17 cellular contexts compared by ENCODE assay signal in the genomic region with DNA sequence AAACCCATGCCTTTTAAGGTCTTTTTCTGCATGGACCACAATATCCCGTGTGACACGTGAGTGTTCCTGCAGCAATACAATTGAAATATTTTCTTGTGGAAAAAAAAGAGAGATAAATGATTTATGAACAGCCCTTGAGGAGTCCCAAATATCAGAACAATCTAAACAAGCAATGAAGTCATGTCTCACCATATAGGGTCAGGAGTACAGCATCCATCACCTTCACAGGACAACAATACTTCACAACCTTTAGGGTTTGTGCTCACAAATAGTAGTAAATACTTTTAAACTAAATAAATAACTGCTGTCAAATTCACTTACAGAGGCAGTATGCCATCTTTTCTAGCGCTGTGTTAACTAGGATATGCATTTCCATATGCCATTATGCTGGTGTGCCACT.
DNase-seq lines count a peak whose midpoint lies in the region; ATAC-seq and TF ChIP-seq lines count a peak whose summit lies in the region.
"Had no signal": no experiment of that assay in that cellular context is flagged by ENCODE, and none has a peak within 500 bp of the region (broad histone marks: within the 10 kb centered on the region; RNA-seq: fewer than 3 reads in every experiment).

No MANE protein-coding gene starts in this region.

- H3K79me2 ChIP-seq in smooth muscle cell (ENCODE audit: low read depth) = peaks cover 89% of the 10 kb centered on the region

- no peaks in the 10 kb centered on the region for H3K9me3 Mint-ChIP-seq in natural killer cell treated with Interleukin-12 subunit alpha and Interleukin-12 subunit beta and Interleukin-15 and Interleukin-18, amount 100 ng/mL, for 72 hours
- H3K9me3 Mint-ChIP-seq in natural killer cell = no peaks in the 10 kb centered on the region
- no peaks in the 10 kb centered on the region for H3K9me3 Mint-ChIP-seq in glutamatergic neuron (ENCODE audit: unreplicated experiment)
- H3K9me3 Mint-ChIP-seq: nephron had no signal

- peaks cover 94% of the 10 kb centered on the region for H4K20me1 ChIP-seq in smooth muscle cell (ENCODE audit: low read depth)

- H2AFZ ChIP-seq in smooth muscle cell (ENCODE audit: low read depth) = no peak overlapping the region

- peak overlapping the region; percentile 74 for H3K9ac ChIP-seq in smooth muscle cell (ENCODE audit: low read depth)

- WGBS in smooth muscle cell (ENCODE audit: low lambda C conversion rate) = 56% methylated on average over 3 of the region's 3 CpGs

- H3K4me1 Mint-ChIP-seq in natural killer cell treated with Interleukin-12 subunit alpha and Interleukin-12 subunit beta and Interleukin-15 and Interleukin-18, amount 100 ng/mL, for 72 hours (ENCODE audit: low read depth in 2 of 2) = peaks cover 21 to 34% of the 10 kb centered on the region in 2 donors
- H3K4me1 Mint-ChIP-seq in natural killer cell (peaks cover 10 to 15% of the 10 kb centered on the region in 2 donors), glutamatergic neuron (ENCODE audit: low read depth, unreplicated experiment) (peaks cover 20% of the 10 kb centered on the region)

- H3K36me3 Mint-ChIP-seq in natural killer cell treated with Interleukin-12 subunit alpha and Interleukin-12 subunit beta and Interleukin-15 and Interleukin-18, amount 100 ng/mL, for 72 hours = peaks cover 18% of the 10 kb centered on the region
- H3K36me3 Mint-ChIP-seq in natural killer cell (peaks cover 19% of the 10 kb centered on the region), glutamatergic neuron (ENCODE audit: unreplicated experiment) (no peaks in the 10 kb centered on the region)

- peaks cover 51% of the 10 kb centered on the region for H3K4me1 ChIP-seq in smooth muscle cell (ENCODE audit: low read depth)
- H3K4me1 ChIP-seq: colonic mucosa had no signal

- H3K27me3 Mint-ChIP-seq in natural killer cell treated with Interleukin-12 subunit alpha and Interleukin-12 subunit beta and Interleukin-15 and Interleukin-18, amount 100 ng/mL, for 72 hours = no peaks in the 10 kb centered on the region
- no peaks in the 10 kb centered on the region for H3K27me3 Mint-ChIP-seq in natural killer cell (ENCODE audit: low read depth in 2 of 2)
- H3K27me3 Mint-ChIP-seq in glutamatergic neuron (ENCODE audit: unreplicated experiment) = peaks cover 5% of the 10 kb centered on the region

- H3K4me3 ChIP-seq in smooth muscle cell = no peak overlapping the region
- H3K4me3 ChIP-seq: colonic mucosa had no signal

- H3K4me2 ChIP-seq in smooth muscle cell = peak overlapping the region; percentile 75

- H3K27me3 ChIP-seq in smooth muscle cell (ENCODE audit: low read depth) = no peaks in the 10 kb centered on the region
- H3K27me3 ChIP-seq: colonic mucosa had no signal

- peaks cover 6% of the 10 kb centered on the region for H3K36me3 ChIP-seq in smooth muscle cell (ENCODE audit: low read depth)
- H3K36me3 ChIP-seq: colonic mucosa had no signal

- TF ChIP-seq CTCF in natural killer cell (IDR thresholded peaks at IDR 0.05) (no peak), glutamatergic neuron (IDR thresholded peaks at IDR 0.05; ENCODE audit: partially characterized antibody, unreplicated experiment) (no peak), smooth muscle cell (IDR thresholded peaks at IDR 0.05; ENCODE audit: borderline replicate concordance, insufficient read depth, poor library complexity, severe bottlenecking) (no peak)

- no peak for ATAC-seq in natural killer cell treated with Interleukin-12 subunit alpha and Interleukin-12 subunit beta and Interleukin-15 and Interleukin-18, amount 100 ng/mL, for 72 hours
- ATAC-seq in natural killer cell = no peak
- ATAC-seq in left colon = no peak
- ATAC-seq in HG02798 (IDR thresholded peaks at IDR 0.05; ENCODE audit: poor library complexity, unreplicated experiment) = no peak
- no peak for ATAC-seq in GM18519 (IDR thresholded peaks at IDR 0.05; ENCODE audit: low FRiP score, unreplicated experiment)
- ATAC-seq in HG02642 (IDR thresholded peaks at IDR 0.05; ENCODE audit: poor library complexity, unreplicated experiment) = no peak
- ATAC-seq: HCT116 had no signal

- H3F3A ChIP-seq in smooth muscle cell (ENCODE audit: low read depth) = peaks cover 32% of the 10 kb centered on the region

- intact Hi-C loops in natural killer cell (cut with micrococcal nuclease) = loop anchor here (2.0 to 5.0 kb wide), 3 partner anchors 17 to 65 kb away; no protein-coding TSS in a partner anchor
- intact Hi-C loops in left colon (cut with DNase I, micrococcal nuclease) = no loop called here

- peak overlapping the region; percentile 55 for H3K4me3 Mint-ChIP-seq in natural killer cell treated with Interleukin-12 subunit alpha and Interleukin-12 subunit beta and Interleukin-15 and Interleukin-18, amount 100 ng/mL, for 72 hours
- H3K4me3 Mint-ChIP-seq in natural killer cell (no peak overlapping the region), glutamatergic neuron (ENCODE audit: unreplicated experiment) (no peak overlapping the region)

- H3K27ac Mint-ChIP-seq in natural killer cell treated with Interleukin-12 subunit alpha and Interleukin-12 subunit beta and Interleukin-15 and Interleukin-18, amount 100 ng/mL, for 72 hours = no peak overlapping the region
- no peak overlapping the region for H3K27ac Mint-ChIP-seq in natural killer cell
- H3K27ac Mint-ChIP-seq in glutamatergic neuron (ENCODE audit: unreplicated experiment) = peak overlapping the region; percentile 71

- peak overlapping the region; percentile 93 for H3K27ac ChIP-seq in smooth muscle cell (ENCODE audit: low read depth)
- H3K27ac ChIP-seq: colonic mucosa had no signal

- DNase-seq in natural killer cell treated with Interleukin-12 subunit alpha and Interleukin-12 subunit beta and Interleukin-15 and Interleukin-18, amount 100 ng/mL, for 72 hours (ENCODE audit: low spot score) = no peak
- DNase-seq in natural killer cell (no peak), glutamatergic neuron (no peak), smooth muscle cell (lab: John Stamatoyannopoulos, UW; ENCODE audit: unreplicated experiment) (no peak), left colon (no peak)
- DNase-seq: activated naive CD4-positive, alpha-beta T cell; activated T-cell treated with anti-CD3 and anti-CD28 coated beads for 4 hours; aorta; colonic mucosa; NK-92 treated with Interleukin-12 subunit alpha and Interleukin-12 subunit beta, amount 100 ng/mL, for 24 hours; stimulated activated CD4-positive, alpha-beta T cell treated with anti-CD3 and anti-CD28 coated beads, Interleukin-4, amount 100 ng/mL, for 1 hour; trophoblast cell had no signal

- H3K9me3 ChIP-seq in smooth muscle cell (replicated peaks; ENCODE audit: low read depth) = no peaks in the 10 kb centered on the region
- H3K9me3 ChIP-seq: colonic mucosa had no signal
